In the genomic region with DNA sequence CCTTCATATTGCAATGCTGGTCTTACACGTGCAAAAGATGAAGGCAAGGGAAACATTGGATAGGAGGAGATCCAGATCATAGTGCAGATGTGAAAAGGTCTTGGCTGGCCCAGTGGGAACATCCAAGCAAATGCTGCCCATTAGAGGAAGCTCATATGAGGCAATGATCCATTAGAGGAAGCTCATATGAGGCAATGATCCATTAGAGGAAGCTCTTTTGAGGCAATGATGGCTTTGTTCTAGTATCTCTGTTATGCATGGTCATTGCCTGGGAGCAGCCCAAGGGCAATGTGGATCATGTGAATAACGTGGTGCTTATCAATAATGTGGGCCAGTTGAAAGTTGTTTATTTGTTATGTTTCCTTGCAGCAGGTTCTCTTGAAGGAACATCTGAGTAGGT, we compare ENCODE assay signal across 1 cellular context.
TF ChIP-seq lines count a peak whose summit lies in the region.

No MANE protein-coding gene starts in this region.

TF ChIP-seq in GM12891, 5 proteins besides CTCF, POLR2A, EP300 and RAD21:
- no peak for TF ChIP-seq POLR2AphosphoS5 (IDR thresholded peaks at IDR 0.05; ENCODE audit: low read depth, low read length)
- TF ChIP-seq TAF1 (IDR thresholded peaks at IDR 0.05; ENCODE audit: low read depth, low read length): no peak
- TF ChIP-seq PAX5 (IDR thresholded peaks at IDR 0.05; ENCODE audit: insufficient read depth, low read length, severe bottlenecking): no peak
- TF ChIP-seq SPI1 (IDR thresholded peaks at IDR 0.05; ENCODE audit: low read depth, low read length): no peak
- no peak for TF ChIP-seq POU2F2 (IDR thresholded peaks at IDR 0.05; ENCODE audit: low read depth, low read length)
TF ChIP-seq in GM12891: peak in this region for 0.
